Comparison of ENCODE assay signal across 12 cellular contexts in genomic region chr15:71385026-71385425, GRCh38.
DNase-seq lines count a peak whose midpoint lies in the region; ATAC-seq, FAIRE-seq and TF ChIP-seq lines count a peak whose summit lies in the region.
"Had no signal": no experiment of that assay in that cellular context is flagged by ENCODE, and none has a peak within 500 bp of the region (broad histone marks: within the 10 kb centered on the region; RNA-seq: fewer than 3 reads in every experiment).

No MANE protein-coding gene starts in this region.

- H2BK120ac ChIP-seq in IMR-90 (ENCODE audit: low read depth, low read length): peak overlapping the region; percentile 61

- TF ChIP-seq RAD21 in IMR-90 (IDR thresholded peaks at IDR 0.05; ENCODE audit: low read length): no peak

- CTCF ChIA-PET in IMR-90 (lab: Yijun Ruan, JAX): interaction anchor here (1.6 kb wide), 1 partner anchor 15 kb away, joined by 4 read pairs; no protein-coding TSS in a partner anchor

- H2AK5ac ChIP-seq in IMR-90 (ENCODE audit: low read depth, low read length): 0 out of 2 replicates have a peak overlapping the region, but pooled peaks have one; percentile 59

- in situ Hi-C loops in IMR-90 (cut with MboI; ENCODE audit: low sequenced_read_pairs): no loop called here

- no peak overlapping the region for H2AFZ ChIP-seq in IMR-90 (replicated peaks; ENCODE audit: low read length, poor library complexity)

- peak overlapping the region; percentile 31 to 61; a peak in 2 of 4 replicates for H4K8ac ChIP-seq in IMR-90 (ENCODE audit: low read depth in 2 of 2, low read length in 2 of 2)

- H3K79me1 ChIP-seq in IMR-90 (ENCODE audit: low read depth in 1 of 2, low read length in 2 of 2): peaks cover 0 to 7% of the 10 kb centered on the region in 2 experiments; a peak in 1 of 4 replicates

- peak overlapping the region; percentile 49; the same call in 1 of the 2 replicates for H4K5ac ChIP-seq in IMR-90 (ENCODE audit: low read depth, low read length)

- no CpG with 5 or more reads among the region's 4 CpGs for WGBS in IMR-90 (ENCODE audit: extremely low coverage in 2 of 2, insufficient read length in 1 of 2), 2 experiments
- WGBS in thyroid gland, 2 donors: 10 to 15% methylated on average over 4 of the region's 4 CpGs

- H3K56ac ChIP-seq in IMR-90 (ENCODE audit: extremely low read depth, insufficient read depth, low read length): no peak overlapping the region

- H3K27ac ChIP-seq in IMR-90 (ENCODE audit: insufficient read depth, low read length) (peak overlapping the region; percentile 12; the same call in 1 of the 2 replicates), thyroid gland (peak overlapping the region in 2 of 3 donors; percentile 7 to 12), kidney (ENCODE audit: low read depth in 2 of 2, low read length in 2 of 2) (peak overlapping the region in 1 of 2 donors; percentile 26)

- H3K9me1 ChIP-seq in IMR-90 (ENCODE audit: insufficient read depth, low read length): no peaks in the 10 kb centered on the region

- TF ChIP-seq CTCF in IMR-90 (conservative IDR thresholded peaks at IDR 0.05; ENCODE audit: low read depth, low read length) (no peak), thyroid gland (IDR thresholded peaks at IDR 0.05) (no peak), kidney (IDR thresholded peaks at IDR 0.05; ENCODE audit: borderline replicate concordance, extremely low read depth, insufficient read depth) (no peak)

- H3K14ac ChIP-seq in IMR-90 (replicated peaks; ENCODE audit: low read depth, low read length): peak overlapping the region; percentile 44; the same call in 1 of the 2 replicates

- H4K20me1 ChIP-seq in IMR-90 (ENCODE audit: insufficient read depth, low read length): no peaks in the 10 kb centered on the region

- peaks cover 16% of the 10 kb centered on the region for H3K4me1 ChIP-seq in IMR-90 (ENCODE audit: control insufficient read depth, insufficient read depth, low read length)
- H3K4me1 ChIP-seq in thyroid gland: peaks cover 9 to 11% of the 10 kb centered on the region in 2 donors
- peaks cover 6 to 15% of the 10 kb centered on the region in 2 donors for H3K4me1 ChIP-seq in kidney (ENCODE audit: control insufficient read depth in 1 of 2, insufficient read depth in 1 of 2, low read depth in 1 of 2, low read length in 2 of 2)

- H3K4ac ChIP-seq in IMR-90 (ENCODE audit: low read depth, low read length): peak overlapping the region; percentile 67

- no peak for TF ChIP-seq POLR2A in IMR-90 (IDR thresholded peaks at IDR 0.05; ENCODE audit: low read depth, low read length)
- no peak for TF ChIP-seq POLR2A in thyroid gland (IDR thresholded peaks at IDR 0.05)

- intact Hi-C loops in IMR-90 (cut with micrococcal nuclease) (loop anchor here (5.0 kb wide), 1 partner anchor 267 kb away; no protein-coding TSS in a partner anchor), thyroid gland (cut with DNase I) (no loop called here), kidney (cut with DNase I) (no loop called here)

- H3K18ac ChIP-seq in IMR-90 (ENCODE audit: low read depth, low read length): peak overlapping the region; percentile 84

- no peaks in the 10 kb centered on the region for H3K36me3 ChIP-seq in IMR-90 (ENCODE audit: control insufficient read depth, insufficient read depth, low read length)
- H3K36me3 ChIP-seq in thyroid gland: no peaks in the 10 kb centered on the region
- no peaks in the 10 kb centered on the region for H3K36me3 ChIP-seq in kidney (ENCODE audit: control insufficient read depth in 1 of 2, insufficient read depth in 2 of 2, low read length in 2 of 2)

- peak overlapping the region; percentile 55 for H2BK20ac ChIP-seq in IMR-90 (ENCODE audit: low read depth, low read length)

- no peak for ATAC-seq in IMR-90 (ENCODE audit: low read depth)
- ATAC-seq in GM19467 (IDR thresholded peaks at IDR 0.05; ENCODE audit: unreplicated experiment): no peak
- no peak for ATAC-seq in HG03432 (IDR thresholded peaks at IDR 0.05; ENCODE audit: unreplicated experiment)
- ATAC-seq: activated T-cell treated with anti-CD3 and anti-CD28 coated beads, Interleukin-2, amount 50 U/mL, for 72 hours; natural killer cell treated with Interleukin-12 subunit alpha and Interleukin-12 subunit beta and Interleukin-15 and Interleukin-18, amount 100 ng/mL, for 72 hours had no signal

- no peak overlapping the region for H2AK9ac ChIP-seq in IMR-90 (replicated peaks; ENCODE audit: low read depth, low read length, poor library complexity)

- H3K27me3 ChIP-seq in IMR-90 (ENCODE audit: control insufficient read depth, insufficient read depth, low read length): no peaks in the 10 kb centered on the region
- H3K27me3 ChIP-seq in thyroid gland: no peaks in the 10 kb centered on the region

- H3K4me3 ChIP-seq in IMR-90 (ENCODE audit: insufficient read depth, low read depth, low read length) (no peak overlapping the region), thyroid gland (replicated peaks in 1 of 3) (no peak overlapping the region), kidney (ENCODE audit: low read length in 2 of 2) (no peak overlapping the region)

- POLR2A ChIA-PET in IMR-90 (lab: Charles Lee; ENCODE audit: unreplicated experiment): no interaction called here

- no peaks in the 10 kb centered on the region for H3K9me3 ChIP-seq in IMR-90 (ENCODE audit: control insufficient read depth, insufficient read depth, low read length)
- no peaks in the 10 kb centered on the region for H3K9me3 ChIP-seq in thyroid gland
- H3K9me3 ChIP-seq in kidney (ENCODE audit: control insufficient read depth in 1 of 2, low read length in 2 of 2): no peaks in the 10 kb centered on the region

- DNase-seq in IMR-90 (peak; percentile 25), RPMI7951 (ENCODE audit: low read depth) (peak; percentile 70), left kidney (ENCODE audit: low read depth, low spot score) (peak; percentile 14), thyroid gland (peak; percentile 45 to 59), kidney (no peak)
- DNase-seq: activated CD4-positive, alpha-beta memory T cell treated with anti-CD3 and anti-CD28 coated beads for 36 hours; activated T-cell treated with anti-CD3 and anti-CD28 coated beads, Interleukin-2, amount 50 U/mL, for 72 hours; NCI-H1048 had no signal

- FAIRE-seq in kidney (lab: Jason Lieb, UNC): no peak
- FAIRE-seq: urothelium cell line had no signal

- H3K9ac ChIP-seq in IMR-90 (ENCODE audit: low read depth, low read length) (no peak overlapping the region), kidney (ENCODE audit: low read length in 2 of 2) (no peak overlapping the region)

- H4K91ac ChIP-seq in IMR-90 (ENCODE audit: insufficient read depth, low read depth, low read length): peak overlapping the region; percentile 71

- no peak overlapping the region for H2BK5ac ChIP-seq in IMR-90 (ENCODE audit: low read depth, low read length, poor library complexity, severe bottlenecking)

- H3K4me2 ChIP-seq in IMR-90 (ENCODE audit: low read depth, low read length): no peak overlapping the region

- BruUV-seq in IMR-90 (replicated peaks; lab: Mats Ljungman, UMichigan): no TSS peak

- H3K23ac ChIP-seq in IMR-90 (ENCODE audit: low read depth, low read length): peak overlapping the region; percentile 69; the same call in 1 of the 2 replicates

- H2BK15ac ChIP-seq in IMR-90 (ENCODE audit: low read depth, low read length): peak overlapping the region; percentile 66; the same call in 2 of the 3 replicates

- dilution Hi-C loops in IMR-90 (cut with HindIII; ENCODE audit: low sequenced_read_pairs, unreplicated experiment): no loop called here

TF ChIP-seq in IMR-90, 13 proteins besides CTCF, POLR2A, EP300 and RAD21:
- TF ChIP-seq ELK1 (IDR thresholded peaks at IDR 0.05; ENCODE audit: borderline replicate concordance, low read depth, low read length) (no peak), NFE2L2 (IDR thresholded peaks at IDR 0.05; ENCODE audit: low read depth, low read length) (no peak), MAZ (IDR thresholded peaks at IDR 0.05; ENCODE audit: borderline replicate concordance, low read depth, low read length) (no peak), RCOR1 (IDR thresholded peaks at IDR 0.05; ENCODE audit: insufficient replicate concordance, low read length) (no peak), CHD1 (IDR thresholded peaks at IDR 0.05; ENCODE audit: low read depth, low read length) (no peak), BHLHE40 (IDR thresholded peaks at IDR 0.05; ENCODE audit: low read depth, low read length) (no peak), RFX5 (IDR thresholded peaks at IDR 0.05; ENCODE audit: low read depth, low read length) (no peak)
